In genomic region chr5:68359699-68360098, GRCh38 we compare ENCODE assay signal across 1 cellular context.
TF ChIP-seq lines count a peak whose summit lies in the region.

No MANE protein-coding gene starts in this region.

TF ChIP-seq in K562, 482 proteins besides CTCF, POLR2A, EP300 and RAD21 (continued from another document):
- TF ChIP-seq ZNF655 (CRISPR knock-in tag; IDR thresholded peaks at IDR 0.05) (no peak), ZNF780A (CRISPR knock-in tag; IDR thresholded peaks at IDR 0.05) (no peak), ZNF449 (CRISPR knock-in tag; IDR thresholded peaks at IDR 0.05) (no peak), TBL1XR1 (IDR thresholded peaks at IDR 0.05; ENCODE audit: low read length in 2 of 2) (no peak), SMARCA4 (IDR thresholded peaks at IDR 0.05) (no peak), KDM4B (IDR thresholded peaks at IDR 0.05; ENCODE audit: borderline replicate concordance in 2 of 2, low read depth in 1 of 2) (no peak), HSF4 (CRISPR knock-in tag; IDR thresholded peaks at IDR 0.05; ENCODE audit: borderline replicate concordance) (no peak), KAT8 (IDR thresholded peaks at IDR 0.05; ENCODE audit: low read depth) (no peak), STAT6 (CRISPR knock-in tag; IDR thresholded peaks at IDR 0.05) (no peak), ZNF561 (CRISPR knock-in tag; conservative IDR thresholded peaks at IDR 0.05) (no peak), ZNF232 (CRISPR knock-in tag; IDR thresholded peaks at IDR 0.05) (no peak), POLR3G (IDR thresholded peaks at IDR 0.05; ENCODE audit: extremely low read depth, insufficient read length, insufficient replicate concordance) (no peak)
TF ChIP-seq in K562: peak in this region for 0.
